In the genomic region with DNA sequence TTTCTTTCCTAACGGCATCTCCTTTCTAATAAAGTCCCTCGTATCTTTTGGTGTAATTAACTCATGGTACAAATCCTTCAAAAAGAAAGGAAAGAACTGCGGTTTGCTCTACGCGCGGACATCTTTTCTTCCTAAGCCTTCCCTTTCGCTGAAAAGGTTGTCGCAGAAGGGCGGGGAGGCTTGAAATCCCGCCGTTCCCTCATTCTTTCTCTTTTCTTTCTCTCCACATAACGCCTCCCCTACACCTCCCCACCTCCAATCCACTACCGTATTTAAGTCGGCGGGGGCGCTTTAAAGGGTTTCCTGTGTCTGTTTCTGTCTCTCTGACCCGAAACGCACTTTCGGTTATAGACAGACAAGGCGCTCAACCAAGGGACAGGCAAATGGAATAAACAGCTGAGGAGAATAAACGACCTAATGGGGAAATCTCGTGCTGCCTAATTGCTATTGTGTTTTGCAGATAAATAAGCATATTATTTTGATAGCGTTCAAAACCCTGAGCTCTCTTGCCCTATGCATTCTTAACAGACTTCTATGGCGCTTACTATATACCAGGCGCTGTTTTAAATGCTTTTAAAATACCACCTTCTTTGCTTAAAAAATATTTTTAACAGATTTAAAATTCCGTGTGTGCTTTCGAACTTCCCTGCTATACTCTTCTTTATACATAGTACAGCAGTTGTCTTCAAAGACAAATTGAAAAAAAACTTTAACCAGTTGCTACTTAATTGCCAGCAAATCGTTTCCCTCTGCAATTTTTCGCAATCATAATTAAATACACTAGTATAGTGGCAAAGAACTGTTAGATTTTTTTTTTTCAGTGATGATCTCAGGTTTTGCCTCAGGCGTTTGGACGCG, we compare ENCODE assay signal across 8 cellular contexts. TPM values are rescaled to one million over a fixed set of nuclear protein-coding genes. Genes with fewer than 3 reads are reported as not detected.
DNase-seq lines count a peak whose midpoint lies in the region.

No MANE protein-coding gene starts in this region.

- H4K20me1 ChIP-seq in GM23248 (ENCODE audit: insufficient read depth) = no peaks in the 10 kb centered on the region

- H3K27me3 Mint-ChIP-seq in activated CD4-positive, alpha-beta T cell treated with anti-CD3 and anti-CD28 coated beads, Interleukin-2, amount 10 ng/mL, durations not matched to agents 24 days and 14 days = peaks cover 76% of the 10 kb centered on the region

- peaks cover 6% of the 10 kb centered on the region for H3K36me3 Mint-ChIP-seq in activated CD4-positive, alpha-beta T cell treated with anti-CD3 and anti-CD28 coated beads, Interleukin-2, amount 10 ng/mL, durations not matched to agents 24 days and 14 days (ENCODE audit: low read depth)

- no peaks in the 10 kb centered on the region for H3K9me3 Mint-ChIP-seq in activated CD4-positive, alpha-beta T cell treated with anti-CD3 and anti-CD28 coated beads, Interleukin-2, amount 10 ng/mL, durations not matched to agents 24 days and 14 days

- H3K27ac Mint-ChIP-seq in activated CD4-positive, alpha-beta T cell treated with anti-CD3 and anti-CD28 coated beads, Interleukin-2, amount 10 ng/mL, durations not matched to agents 24 days and 14 days = peak overlapping the region; percentile 44

- in situ Hi-C loops in GM23248 (cut with MboI) = no loop called here

- WGBS in GM23248 (ENCODE audit: low coverage in 1 of 2, low lambda C conversion rate in 2 of 2, missing lambda C conversion rate in 2 of 2), 2 experiments = 9 to 10% methylated on average over 32 of the region's 32 CpGs

- peaks cover 83% of the 10 kb centered on the region for H3K27me3 ChIP-seq in GM23248 (replicated peaks; ENCODE audit: insufficient read depth)
- H3K27me3 ChIP-seq in duodenal mucosa (ENCODE audit: control insufficient read depth in 1 of 2, insufficient read depth in 2 of 2, low read length in 2 of 2) = peaks cover 44 to 73% of the 10 kb centered on the region in 2 donors

- no peaks in the 10 kb centered on the region for H3K9me3 ChIP-seq in GM23248 (ENCODE audit: low read depth)
- no peaks in the 10 kb centered on the region for H3K9me3 ChIP-seq in duodenal mucosa (ENCODE audit: control insufficient read depth in 1 of 2, low read length in 2 of 2)

- no peaks in the 10 kb centered on the region for H3F3A ChIP-seq in GM23248 (ENCODE audit: insufficient read depth)

- H3K36me3 ChIP-seq in GM23248 (ENCODE audit: low read depth) (no peaks in the 10 kb centered on the region), duodenal mucosa (ENCODE audit: control insufficient read depth in 1 of 2, insufficient read depth in 2 of 2, low read length in 2 of 2) (no peaks in the 10 kb centered on the region)

- H3K9ac ChIP-seq in GM23248 (no peak overlapping the region), duodenal mucosa (ENCODE audit: low read depth in 1 of 2, low read length in 2 of 2) (peak overlapping the region; percentile 7 to 53)

- no peak overlapping the region for H3K27ac ChIP-seq in GM23248
- H3K27ac ChIP-seq in duodenal mucosa (ENCODE audit: low read depth, low read length) = peak overlapping the region; percentile 59

- H3K4me3 ChIP-seq in GM08714 (ENCODE audit: low read length) (peak overlapping the region; percentile 66), GM23248 (peak overlapping the region; percentile 53), duodenal mucosa (ENCODE audit: low read depth in 1 of 2, low read length in 2 of 2) (peak overlapping the region; percentile 74 to 75)

- H3K4me1 ChIP-seq in GM23248 (ENCODE audit: insufficient read depth) (peaks cover 10% of the 10 kb centered on the region), duodenal mucosa (ENCODE audit: control insufficient read depth in 1 of 2, insufficient read depth in 2 of 2, low read length in 2 of 2) (peaks cover 26 to 27% of the 10 kb centered on the region in 2 donors)

- no peaks in the 10 kb centered on the region for H3K79me2 ChIP-seq in GM23248 (ENCODE audit: insufficient read depth)

- H3K4me1 Mint-ChIP-seq in activated CD4-positive, alpha-beta T cell treated with anti-CD3 and anti-CD28 coated beads, Interleukin-2, amount 10 ng/mL, durations not matched to agents 24 days and 14 days = peaks cover 33% of the 10 kb centered on the region

- H3K9me2 ChIP-seq in GM23248 (ENCODE audit: insufficient read depth) = no peaks in the 10 kb centered on the region

- peak overlapping the region; percentile 29 for H3K4me2 ChIP-seq in GM23248 (ENCODE audit: unreplicated experiment)

- peak overlapping the region; percentile 86 for H3K4me3 Mint-ChIP-seq in activated CD4-positive, alpha-beta T cell treated with anti-CD3 and anti-CD28 coated beads, Interleukin-2, amount 10 ng/mL, durations not matched to agents 24 days and 14 days

- H2AFZ ChIP-seq in GM23248 = peak overlapping the region; percentile 84; the same call in 1 of the 2 replicates

- DNase-seq in GM23248 = peak; percentile 50
- peak; percentile 73 for DNase-seq in M059J (ENCODE audit: low read depth)
- peak; percentile 91 for DNase-seq in activated CD4-positive, alpha-beta T cell treated with anti-CD3 and anti-CD28 coated beads, Interleukin-2, amount 10 ng/mL, durations not matched to agents 24 days and 14 days
- DNase-seq in lung microvascular endothelial cell (ENCODE audit: low read depth in 2 of 2) = peak; percentile 53 to 64
- peak; percentile 51 for DNase-seq in stimulated activated CD8-positive, alpha-beta memory T cell treated with anti-CD3 and anti-CD28 coated beads, Interleukin-12 subunit alpha, Interleukin-12 subunit beta, amount 100 ng/mL, for 1 hour (ENCODE audit: low read depth)
- no peak for DNase-seq in SHP77 (lab: John Stamatoyannopoulos, UW)

- intact Hi-C loops in activated CD4-positive, alpha-beta T cell treated with anti-CD3 and anti-CD28 coated beads, Interleukin-2, amount 10 ng/mL, durations not matched to agents 24 days and 14 days (cut with micrococcal nuclease) = loop anchor here (5.0 kb wide), 1 partner anchor 235 kb away; no protein-coding TSS in a partner anchor

RNA-seq across cellular contexts. Expression of gene HEY2, which starts 2.5 kb away (rescaled TPM):
- not detected in 2 replicates for total RNA-seq in GM23248 (2014; rRNA removed; shearing (Covaris generic))
- polyA plus RNA-seq in GM23248 (2016; fragmentation: Nextera tagmentation; extraction: Ambion mirVana) = 0.13 TPM in 1 of 2 replicates, not detected in the other
- not detected in 2 replicates for total RNA-seq in M059J (2014; rRNA removed; shearing (Covaris generic))
- not detected in 2 replicates for total RNA-seq in activated CD4-positive, alpha-beta T cell treated with anti-CD3 and anti-CD28 coated beads, Interleukin-2, amount 10 ng/mL, durations not matched to agents 24 days and 14 days
- total RNA-seq in lung microvascular endothelial cell = 0.22 TPM in 1 of 2 replicates, not detected in the other

RNA-seq across cellular contexts. Expression of gene NCOA7, which starts 43.8 kb away (rescaled TPM):
- 6.1 and 10.2 TPM in 2 replicates for total RNA-seq in GM23248 (2014; rRNA removed; shearing (Covaris generic))
- 9.5 and 9.9 TPM in 2 replicates for polyA plus RNA-seq in GM23248 (2016; fragmentation: Nextera tagmentation; extraction: Ambion mirVana)
- 39.6 and 43.9 TPM in 2 replicates for total RNA-seq in M059J (2014; rRNA removed; shearing (Covaris generic))
- total RNA-seq in activated CD4-positive, alpha-beta T cell treated with anti-CD3 and anti-CD28 coated beads, Interleukin-2, amount 10 ng/mL, durations not matched to agents 24 days and 14 days = 52.5 and 53.7 TPM in 2 replicates
- 23.8 and 38.5 TPM in 2 replicates for total RNA-seq in lung microvascular endothelial cell

Comparison
In these comparisons a context has a peak if more than half of its experiments do, and no peak if none do; other contexts are left out.
1. DNase-seq: peak in GM23248 (single experiment), M059J (single experiment), activated CD4-positive, alpha-beta T cell treated with anti-CD3 and anti-CD28 coated beads, Interleukin-2, amount 10 ng/mL, durations not matched to agents 24 days and 14 days (single experiment), lung microvascular endothelial cell (2 of 2) and stimulated activated CD8-positive, alpha-beta memory T cell treated with anti-CD3 and anti-CD28 coated beads, Interleukin-12 subunit alpha, Interleukin-12 subunit beta, amount 100 ng/mL, for 1 hour (single experiment); none in SHP77 (0 of 2).
2. Peak in every context shown above with its lines, with median percentiles within 50 percentile points of each other: H3K4me3 ChIP-seq.